Comparison of ENCODE assay signal across 3 cellular contexts in the genomic region with DNA sequence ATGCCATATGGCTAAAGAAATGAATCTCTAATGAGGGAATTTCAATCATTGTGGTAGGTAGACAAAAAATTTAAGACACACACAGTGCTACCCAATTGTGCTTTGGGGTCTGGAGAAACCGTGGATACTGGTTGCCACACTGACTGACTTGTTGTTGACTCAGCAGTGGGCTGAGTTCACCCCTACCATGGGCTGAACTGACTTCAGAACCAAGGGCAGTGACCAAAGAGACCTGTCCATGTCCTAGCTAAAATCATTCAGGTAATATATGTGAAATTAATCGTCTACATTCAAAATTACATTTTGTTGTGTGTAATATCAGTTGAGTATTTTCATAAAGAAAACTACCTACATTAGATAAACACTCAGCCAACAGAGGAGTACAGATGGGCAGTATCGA.
TF ChIP-seq lines count a peak whose summit lies in the region.

No MANE protein-coding gene starts in this region.

TF ChIP-seq in A549, 52 proteins besides CTCF, POLR2A, EP300 and RAD21 (continued from another document):
- TF ChIP-seq, protein P1, sequence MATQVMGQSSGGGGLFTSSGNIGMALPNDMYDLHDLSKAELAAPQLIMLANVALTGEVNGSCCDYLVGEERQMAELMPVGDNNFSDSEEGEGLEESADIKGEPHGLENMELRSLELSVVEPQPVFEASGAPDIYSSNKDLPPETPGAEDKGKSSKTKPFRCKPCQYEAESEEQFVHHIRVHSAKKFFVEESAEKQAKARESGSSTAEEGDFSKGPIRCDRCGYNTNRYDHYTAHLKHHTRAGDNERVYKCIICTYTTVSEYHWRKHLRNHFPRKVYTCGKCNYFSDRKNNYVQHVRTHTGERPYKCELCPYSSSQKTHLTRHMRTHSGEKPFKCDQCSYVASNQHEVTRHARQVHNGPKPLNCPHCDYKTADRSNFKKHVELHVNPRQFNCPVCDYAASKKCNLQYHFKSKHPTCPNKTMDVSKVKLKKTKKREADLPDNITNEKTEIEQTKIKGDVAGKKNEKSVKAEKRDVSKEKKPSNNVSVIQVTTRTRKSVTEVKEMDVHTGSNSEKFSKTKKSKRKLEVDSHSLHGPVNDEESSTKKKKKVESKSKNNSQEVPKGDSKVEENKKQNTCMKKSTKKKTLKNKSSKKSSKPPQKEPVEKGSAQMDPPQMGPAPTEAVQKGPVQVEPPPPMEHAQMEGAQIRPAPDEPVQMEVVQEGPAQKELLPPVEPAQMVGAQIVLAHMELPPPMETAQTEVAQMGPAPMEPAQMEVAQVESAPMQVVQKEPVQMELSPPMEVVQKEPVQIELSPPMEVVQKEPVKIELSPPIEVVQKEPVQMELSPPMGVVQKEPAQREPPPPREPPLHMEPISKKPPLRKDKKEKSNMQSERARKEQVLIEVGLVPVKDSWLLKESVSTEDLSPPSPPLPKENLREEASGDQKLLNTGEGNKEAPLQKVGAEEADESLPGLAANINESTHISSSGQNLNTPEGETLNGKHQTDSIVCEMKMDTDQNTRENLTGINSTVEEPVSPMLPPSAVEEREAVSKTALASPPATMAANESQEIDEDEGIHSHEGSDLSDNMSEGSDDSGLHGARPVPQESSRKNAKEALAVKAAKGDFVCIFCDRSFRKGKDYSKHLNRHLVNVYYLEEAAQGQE (IDR thresholded peaks at IDR 0.05) = peak; percentile 60; the same call in 1 of the 2 replicates
- no peak for TF ChIP-seq HOXA7 (CRISPR knock-in tag; IDR thresholded peaks at IDR 0.05)
- no peak for TF ChIP-seq ZSCAN20 (CRISPR knock-in tag; IDR thresholded peaks at IDR 0.05)
- no peak for TF ChIP-seq EHMT2 (IDR thresholded peaks at IDR 0.05; ENCODE audit: low read depth)

TF ChIP-seq in HEK293, 187 proteins besides CTCF, POLR2A, EP300 and RAD21 (continued from another document):
- TF ChIP-seq, protein P1 (tag by site-specific recombination; IDR thresholded peaks at IDR 0.05) = peak; percentile 78; the same call in 1 of the 2 replicates
TF ChIP-seq in HEK293: peak in this region for 1.

TF ChIP-seq in PFSK-1, 5 proteins besides CTCF, POLR2A, EP300 and RAD21 (continued from another document):
- TF ChIP-seq, protein P1 (IDR thresholded peaks at IDR 0.05; ENCODE audit: insufficient read depth in 1 of 2, low read depth in 2 of 2, low read length in 2 of 2) = peak; percentile 47 to 85; a peak in 3 of 4 replicates
- no peak for TF ChIP-seq SIN3A (IDR thresholded peaks at IDR 0.05; ENCODE audit: borderline replicate concordance, insufficient read depth, low read length)
